ENCODE assay signal across 17 cellular contexts in the genomic region with DNA sequence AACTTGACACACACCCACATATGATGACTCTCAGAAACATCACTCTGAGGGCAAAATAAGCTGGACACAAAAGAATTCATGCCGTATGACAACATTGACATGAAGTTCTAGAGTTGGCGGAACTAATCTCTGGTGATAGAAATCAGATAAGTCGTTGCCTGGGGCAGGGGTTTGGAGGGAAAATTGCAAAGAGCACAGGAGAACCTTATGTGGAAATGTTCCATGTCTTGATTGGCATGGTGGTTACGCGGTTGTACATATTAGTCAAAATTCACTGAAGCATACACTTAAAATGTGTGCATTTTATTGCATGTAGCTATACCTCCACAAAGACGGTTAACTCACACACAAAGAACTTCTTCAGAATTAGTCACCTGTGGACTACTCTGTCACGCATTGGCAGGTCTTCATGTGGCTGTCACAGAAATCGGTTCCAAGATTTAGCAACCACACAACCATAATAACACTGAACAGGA.
A peak's percentile ranks its signal among the peaks of the same experiment; 100 is the strongest.
DNase-seq lines count a peak whose midpoint lies in the region; ATAC-seq and TF ChIP-seq lines count a peak whose summit lies in the region.
"Had no signal": no experiment of that assay in that cellular context is flagged by ENCODE, and none has a peak within 500 bp of the region (broad histone marks: within the 10 kb centered on the region; RNA-seq: fewer than 3 reads in every experiment).

No MANE protein-coding gene starts in this region.

- H3K9ac ChIP-seq in endodermal cell (ENCODE audit: extremely low read depth, low read length, poor library complexity, severe bottlenecking), result no peak overlapping the region

- no peaks in the 10 kb centered on the region for H3K9me3 ChIP-seq in RWPE2 (ENCODE audit: severe bottlenecking)
- no peaks in the 10 kb centered on the region for H3K9me3 ChIP-seq in upper lobe of left lung
- no peaks in the 10 kb centered on the region for H3K9me3 ChIP-seq in endodermal cell (ENCODE audit: control insufficient read depth, low read length)
- H3K9me3 ChIP-seq: adrenal gland, HAP-1, thoracic aorta had no signal

- no peak for TF ChIP-seq EP300 in upper lobe of left lung (IDR thresholded peaks at IDR 0.05)

- H3K36me3 ChIP-seq in RWPE2 (ENCODE audit: low read depth), result no peaks in the 10 kb centered on the region
- no peaks in the 10 kb centered on the region for H3K36me3 ChIP-seq in upper lobe of left lung
- H3K36me3 ChIP-seq in endodermal cell (ENCODE audit: control insufficient read depth, insufficient read depth, low read length), result no peaks in the 10 kb centered on the region
- H3K36me3 ChIP-seq: adrenal gland, HAP-1, thoracic aorta had no signal

- peaks cover 4% of the 10 kb centered on the region for H3K27me3 Mint-ChIP-seq in activated CD8-positive, alpha-beta memory T cell treated with anti-CD3 and anti-CD28 coated beads, Interleukin-2, amount 10 ng/mL, durations not matched to agents 7 days and 5 days
- peaks cover 38% of the 10 kb centered on the region for H3K27me3 Mint-ChIP-seq in stimulated activated memory B cell treated with anti-CD40 and anti-IgM and Interleukin-4, amounts not matched to agents 10 μg/mL and 1 μg/mL and 100 μg/mL, for 72 hours
- H3K27me3 Mint-ChIP-seq in endodermal cell (ENCODE audit: insufficient read depth), result no peaks in the 10 kb centered on the region

- H3K27ac Mint-ChIP-seq in activated CD8-positive, alpha-beta memory T cell treated with anti-CD3 and anti-CD28 coated beads, Interleukin-2, amount 10 ng/mL, durations not matched to agents 7 days and 5 days, result peak overlapping the region; percentile 71
- H3K27ac Mint-ChIP-seq in stimulated activated memory B cell treated with anti-CD40 and anti-IgM and Interleukin-4, amounts not matched to agents 10 μg/mL and 1 μg/mL and 100 μg/mL, for 72 hours, result no peak overlapping the region
- H3K27ac Mint-ChIP-seq in endodermal cell, result no peak overlapping the region
- H3K27ac Mint-ChIP-seq: immature natural killer cell, memory B cell, nephron progenitor cell, WTC11 had no signal

- CTCF ChIA-PET in activated CD8-positive, alpha-beta memory T cell treated with anti-CD3 and anti-CD28 coated beads, Interleukin-2, amount 10 ng/mL, durations not matched to agents 7 days and 5 days (lab: Charles Lee), result interaction anchor here (1.4 kb wide), 1 partner anchor 14 kb away, joined by 4 read pairs; no protein-coding TSS in a partner anchor

- ATAC-seq in activated CD8-positive, alpha-beta memory T cell treated with anti-CD3 and anti-CD28 coated beads, Interleukin-2, amount 10 ng/mL, durations not matched to agents 7 days and 5 days, result peak; percentile 47
- ATAC-seq in HG02885 (IDR thresholded peaks at IDR 0.05; ENCODE audit: poor library complexity, unreplicated experiment) (peak; percentile 71), RWPE2 (ENCODE audit: low read depth) (peak; percentile 31; the same call in 2 of the 3 replicates), GM21786 (IDR thresholded peaks at IDR 0.05; ENCODE audit: unreplicated experiment) (no peak), upper lobe of left lung (ENCODE audit: low FRiP score in 2 of 2) (no peak)
- ATAC-seq in stimulated activated memory B cell treated with anti-CD40 and anti-IgM and Interleukin-4, amounts not matched to agents 10 μg/mL and 1 μg/mL and 100 μg/mL, for 72 hours, result peak; percentile 46
- ATAC-seq: WTC11 had no signal

- TF ChIP-seq CTCF in RWPE2 (IDR thresholded peaks at IDR 0.05; ENCODE audit: poor library complexity, severe bottlenecking) (no peak), upper lobe of left lung (IDR thresholded peaks at IDR 0.05) (no peak), endodermal cell (conservative IDR thresholded peaks at IDR 0.05) (no peak)

- H3K27ac ChIP-seq in RWPE2 (ENCODE audit: poor library complexity, severe bottlenecking), result peak overlapping the region; percentile 93
- no peak overlapping the region for H3K27ac ChIP-seq in upper lobe of left lung
- no peak overlapping the region for H3K27ac ChIP-seq in endodermal cell (ENCODE audit: low read depth, low read length)
- H3K27ac ChIP-seq: adrenal gland, thoracic aorta had no signal

- no peak for DNase-seq in activated CD8-positive, alpha-beta memory T cell treated with anti-CD3 and anti-CD28 coated beads, Interleukin-2, amount 10 ng/mL, durations not matched to agents 7 days and 5 days
- DNase-seq in activated CD8-positive, alpha-beta memory T cell treated with anti-CD3 and anti-CD28 coated beads, Interleukin-2, amount 50 U/mL, for 4 hours, result no peak
- no peak for DNase-seq in RWPE2 (ENCODE audit: low spot score)
- no peak for DNase-seq in upper lobe of left lung
- no peak for DNase-seq in endodermal cell
- DNase-seq: adrenal gland, immature natural killer cell, NCI-H2029, NCI-H82, nephron progenitor cell had no signal

- no peaks in the 10 kb centered on the region for H3K27me3 ChIP-seq in RWPE2 (ENCODE audit: insufficient read depth, poor library complexity, severe bottlenecking)
- H3K27me3 ChIP-seq in upper lobe of left lung, result no peaks in the 10 kb centered on the region
- H3K27me3 ChIP-seq in endodermal cell (ENCODE audit: control insufficient read depth, insufficient read depth, low read length, poor library complexity, severe bottlenecking), result no peaks in the 10 kb centered on the region

- peaks cover 13% of the 10 kb centered on the region for H3K36me3 Mint-ChIP-seq in activated CD8-positive, alpha-beta memory T cell treated with anti-CD3 and anti-CD28 coated beads, Interleukin-2, amount 10 ng/mL, durations not matched to agents 7 days and 5 days
- no peaks in the 10 kb centered on the region for H3K36me3 Mint-ChIP-seq in stimulated activated memory B cell treated with anti-CD40 and anti-IgM and Interleukin-4, amounts not matched to agents 10 μg/mL and 1 μg/mL and 100 μg/mL, for 72 hours
- no peaks in the 10 kb centered on the region for H3K36me3 Mint-ChIP-seq in endodermal cell (ENCODE audit: low read depth)
- H3K36me3 Mint-ChIP-seq: immature natural killer cell, memory B cell, WTC11 had no signal

- H3K4me1 ChIP-seq in RWPE2 (ENCODE audit: insufficient read depth, poor library complexity, severe bottlenecking) (peaks cover 23% of the 10 kb centered on the region), upper lobe of left lung (no peaks in the 10 kb centered on the region), endodermal cell (ENCODE audit: control insufficient read depth, insufficient read depth, low read length) (no peaks in the 10 kb centered on the region)
- H3K4me1 ChIP-seq: adrenal gland, HAP-1 had no signal

- H3K9me3 Mint-ChIP-seq in activated CD8-positive, alpha-beta memory T cell treated with anti-CD3 and anti-CD28 coated beads, Interleukin-2, amount 10 ng/mL, durations not matched to agents 7 days and 5 days (ENCODE audit: low read depth), result peaks cover 4% of the 10 kb centered on the region
- no peaks in the 10 kb centered on the region for H3K9me3 Mint-ChIP-seq in stimulated activated memory B cell treated with anti-CD40 and anti-IgM and Interleukin-4, amounts not matched to agents 10 μg/mL and 1 μg/mL and 100 μg/mL, for 72 hours
- H3K9me3 Mint-ChIP-seq in endodermal cell, result no peaks in the 10 kb centered on the region
- H3K9me3 Mint-ChIP-seq: memory B cell, nephron progenitor cell, WTC11 had no signal

- H3K4me3 ChIP-seq in RWPE2 (ENCODE audit: severe bottlenecking) (no peak overlapping the region), upper lobe of left lung (no peak overlapping the region), endodermal cell (ENCODE audit: low read length) (no peak overlapping the region)
- H3K4me3 ChIP-seq: adrenal gland, HAP-1, thoracic aorta had no signal

- no peak for TF ChIP-seq POLR2A in upper lobe of left lung (IDR thresholded peaks at IDR 0.05)

- peaks cover 18% of the 10 kb centered on the region for H3K4me1 Mint-ChIP-seq in activated CD8-positive, alpha-beta memory T cell treated with anti-CD3 and anti-CD28 coated beads, Interleukin-2, amount 10 ng/mL, durations not matched to agents 7 days and 5 days
- no peaks in the 10 kb centered on the region for H3K4me1 Mint-ChIP-seq in stimulated activated memory B cell treated with anti-CD40 and anti-IgM and Interleukin-4, amounts not matched to agents 10 μg/mL and 1 μg/mL and 100 μg/mL, for 72 hours
- H3K4me1 Mint-ChIP-seq in endodermal cell, result peaks cover 2% of the 10 kb centered on the region
- H3K4me1 Mint-ChIP-seq: immature natural killer cell, memory B cell, nephron progenitor cell had no signal

- no peak overlapping the region for H3K4me3 Mint-ChIP-seq in activated CD8-positive, alpha-beta memory T cell treated with anti-CD3 and anti-CD28 coated beads, Interleukin-2, amount 10 ng/mL, durations not matched to agents 7 days and 5 days
- H3K4me3 Mint-ChIP-seq in stimulated activated memory B cell treated with anti-CD40 and anti-IgM and Interleukin-4, amounts not matched to agents 10 μg/mL and 1 μg/mL and 100 μg/mL, for 72 hours, result no peak overlapping the region
- H3K4me3 Mint-ChIP-seq in endodermal cell, result no peak overlapping the region
- H3K4me3 Mint-ChIP-seq: immature natural killer cell, memory B cell, nephron progenitor cell, WTC11 had no signal

- 80 to 90% methylated on average over 8 of the region's 8 CpGs for WGBS in upper lobe of left lung, 2 donors
- 88 to 96% methylated on average over 7 to 8 of the region's 8 CpGs for WGBS in endodermal cell (ENCODE audit: insufficient coverage in 1 of 2, insufficient read length in 1 of 2), 2 experiments

Comparison
In these comparisons a context has a peak if more than half of its experiments do, and no peak if none do; other contexts are left out.
1. ATAC-seq: peak in activated CD8-positive, alpha-beta memory T cell treated with anti-CD3 and anti-CD28 coated beads, Interleukin-2, amount 10 ng/mL, durations not matched to agents 7 days and 5 days (single experiment), HG02885 (single experiment), RWPE2 (single experiment) and stimulated activated memory B cell treated with anti-CD40 and anti-IgM and Interleukin-4, amounts not matched to agents 10 μg/mL and 1 μg/mL and 100 μg/mL, for 72 hours (single experiment); none in GM21786 (single experiment) and upper lobe of left lung (0 of 2).